Comparison of ENCODE assay signal across 10 cellular contexts in the genomic region with DNA sequence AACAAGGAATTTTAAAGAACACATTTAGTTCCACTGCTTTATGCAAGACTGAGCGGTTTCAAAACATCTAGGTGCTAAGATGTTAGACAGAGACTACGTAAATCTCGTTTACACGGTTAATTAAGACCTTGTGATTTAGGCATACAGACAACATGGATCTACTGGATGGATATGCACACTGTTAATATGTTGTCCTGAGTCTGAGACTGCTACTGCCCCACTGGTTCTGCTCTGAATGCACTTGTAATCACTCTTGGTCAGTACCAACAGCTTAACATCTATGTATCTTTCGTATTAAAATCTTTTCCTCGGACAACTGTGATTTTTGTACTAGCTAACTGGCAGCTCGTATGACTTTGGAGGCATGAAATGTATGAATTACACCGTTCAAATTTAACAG. TPM values are rescaled to one million over a fixed set of nuclear protein-coding genes. Genes with fewer than 3 reads are reported as not detected.
DNase-seq lines count a peak whose midpoint lies in the region; ATAC-seq and TF ChIP-seq lines count a peak whose summit lies in the region.
"Had no signal": no experiment of that assay in that cellular context is flagged by ENCODE, and none has a peak within 500 bp of the region (broad histone marks: within the 10 kb centered on the region; RNA-seq: fewer than 3 reads in every experiment).

No MANE protein-coding gene starts in this region.

- H3K4me3 ChIP-seq in AG04450 (ENCODE audit: low read depth, low read length) (peak overlapping the region; percentile 3; the same call in 1 of the 2 replicates), HEK293 (ENCODE audit: low read depth, low read length) (no peak overlapping the region), colonic mucosa (peak overlapping the region; percentile 91)
- H3K4me3 ChIP-seq: SK-N-MC had no signal

- CTCF ChIA-PET in AG04450 (lab: Charles Lee) (interaction anchor here (1.3 to 1.8 kb wide), 3 partner anchors 198 to 217 kb away, joined by 3 to 16 read pairs (median 10); no protein-coding TSS in a partner anchor), HEK293 (lab: Yijun Ruan, JAX) (interaction anchor here (1.6 to 2.7 kb wide), 3 partner anchors 13 to 198 kb away, joined by 3 to 18 read pairs (median 12); no protein-coding TSS in a partner anchor)

- peak overlapping the region in 1 of 2 donors; percentile 91 for H3K9ac ChIP-seq in colonic mucosa (ENCODE audit: low read depth in 2 of 2, low read length in 2 of 2)

- POLR2A ChIA-PET in AG04450 (lab: Yijun Ruan, JAX) (no interaction called here), HEK293 (lab: Yijun Ruan, JAX) (interaction anchor here (0.6 to 2.3 kb wide), 3 partner anchors 12 to 230 kb away, joined by 3 to 7 read pairs (median 5); no protein-coding TSS in a partner anchor)

- no peaks in the 10 kb centered on the region for H3K27me3 Mint-ChIP-seq in natural killer cell treated with Interleukin-12 subunit alpha and Interleukin-12 subunit beta and Interleukin-15 and Interleukin-18, amount 100 ng/mL, for 72 hours

- peaks cover 0 to 20% of the 10 kb centered on the region in 2 experiments; a peak in 1 of 3 replicates for H3K36me3 ChIP-seq in HEK293 (ENCODE audit: control insufficient read depth in 2 of 2, insufficient read depth in 1 of 2, low read length in 2 of 2)
- H3K36me3 ChIP-seq in colonic mucosa, result no peaks in the 10 kb centered on the region

- H3K9me3 ChIP-seq in AG04450 (ENCODE audit: control insufficient read depth, insufficient read depth, low read length), result no peaks in the 10 kb centered on the region; the same call in 1 of the 2 replicates
- H3K9me3 ChIP-seq in HEK293 (ENCODE audit: control insufficient read depth, insufficient read depth, low read depth, low read length), result no peaks in the 10 kb centered on the region
- H3K9me3 ChIP-seq in colonic mucosa, result no peaks in the 10 kb centered on the region

- no peak for ATAC-seq in natural killer cell treated with Interleukin-12 subunit alpha and Interleukin-12 subunit beta and Interleukin-15 and Interleukin-18, amount 100 ng/mL, for 72 hours
- ATAC-seq in HG03097 (IDR thresholded peaks at IDR 0.05; ENCODE audit: low FRiP score, unreplicated experiment), result no peak

- peaks cover 4% of the 10 kb centered on the region for H3K36me3 Mint-ChIP-seq in natural killer cell treated with Interleukin-12 subunit alpha and Interleukin-12 subunit beta and Interleukin-15 and Interleukin-18, amount 100 ng/mL, for 72 hours

- DNase-seq in AG04450 (ENCODE audit: low read depth, low spot score) (no peak), colonic mucosa (no peak), ACHN (no peak), GOT3 (lab: John Stamatoyannopoulos, UW) (no peak), hippocampal formation (lab: John Stamatoyannopoulos, UW) (no peak)
- no peak for DNase-seq in natural killer cell treated with Interleukin-12 subunit alpha and Interleukin-12 subunit beta and Interleukin-15 and Interleukin-18, amount 100 ng/mL, for 72 hours (ENCODE audit: low spot score)
- DNase-seq: KG1 had no signal

- H3K27me3 ChIP-seq in AG04450 (ENCODE audit: control insufficient read depth, insufficient read depth, low read length), result no peaks in the 10 kb centered on the region
- H3K27me3 ChIP-seq in colonic mucosa, result no peaks in the 10 kb centered on the region

- peaks cover 2% of the 10 kb centered on the region; the same call in 1 of the 2 replicates for H3K4me1 ChIP-seq in HEK293 (ENCODE audit: control insufficient read depth, insufficient read depth, low read length)
- H3K4me1 ChIP-seq in colonic mucosa, result no peaks in the 10 kb centered on the region

- peak overlapping the region; percentile 77 to 89 for H3K27ac Mint-ChIP-seq in natural killer cell treated with Interleukin-12 subunit alpha and Interleukin-12 subunit beta and Interleukin-15 and Interleukin-18, amount 100 ng/mL, for 72 hours

- H3K27ac ChIP-seq in AG04450 (ENCODE audit: low read depth, low read length) (no peak overlapping the region), HEK293 (ENCODE audit: extremely low read depth, low read depth, low read length) (no peak overlapping the region), colonic mucosa (no peak overlapping the region)
- H3K27ac ChIP-seq: SK-N-MC had no signal

- H3K4me1 Mint-ChIP-seq in natural killer cell treated with Interleukin-12 subunit alpha and Interleukin-12 subunit beta and Interleukin-15 and Interleukin-18, amount 100 ng/mL, for 72 hours (ENCODE audit: low read depth in 2 of 2), result peaks cover 44 to 61% of the 10 kb centered on the region in 2 donors

- TF ChIP-seq CTCF in AG04450 (IDR thresholded peaks at IDR 0.05; ENCODE audit: low read depth, low read length), result no peak
- no peak for TF ChIP-seq CTCF in HEK293 (tag by site-specific recombination; IDR thresholded peaks at IDR 0.05)
- no peak for TF ChIP-seq CTCF in colonic mucosa (IDR thresholded peaks at IDR 0.05)

- in situ Hi-C loops in ACHN (cut with HindIII; ENCODE audit: low pct_ligation_motif_present, low pct_unique_long_range_greater_than_20kb, low sequenced_read_pairs), result no loop called here

- intact Hi-C loops in colonic mucosa (cut with DNase I), result loop anchor here (5.0 kb wide), 1 partner anchor 199 kb away; no protein-coding TSS in a partner anchor

- H3K4me3 Mint-ChIP-seq in natural killer cell treated with Interleukin-12 subunit alpha and Interleukin-12 subunit beta and Interleukin-15 and Interleukin-18, amount 100 ng/mL, for 72 hours, result peak overlapping the region; percentile 95

- H3K9me3 Mint-ChIP-seq in natural killer cell treated with Interleukin-12 subunit alpha and Interleukin-12 subunit beta and Interleukin-15 and Interleukin-18, amount 100 ng/mL, for 72 hours, result no peaks in the 10 kb centered on the region

TF ChIP-seq in HEK293, 187 proteins besides CTCF, POLR2A, EP300 and RAD21:
- no peak for TF ChIP-seq TRIM28 (IDR thresholded peaks at IDR 0.05; ENCODE audit: borderline replicate concordance, low read length)
- TF ChIP-seq ZNF302 (tag by site-specific recombination; IDR thresholded peaks at IDR 0.05; ENCODE audit: low read depth), result no peak
- TF ChIP-seq ZNF560 (tag by site-specific recombination; IDR thresholded peaks at IDR 0.05; ENCODE audit: borderline replicate concordance), result no peak
- TF ChIP-seq, protein P1, sequence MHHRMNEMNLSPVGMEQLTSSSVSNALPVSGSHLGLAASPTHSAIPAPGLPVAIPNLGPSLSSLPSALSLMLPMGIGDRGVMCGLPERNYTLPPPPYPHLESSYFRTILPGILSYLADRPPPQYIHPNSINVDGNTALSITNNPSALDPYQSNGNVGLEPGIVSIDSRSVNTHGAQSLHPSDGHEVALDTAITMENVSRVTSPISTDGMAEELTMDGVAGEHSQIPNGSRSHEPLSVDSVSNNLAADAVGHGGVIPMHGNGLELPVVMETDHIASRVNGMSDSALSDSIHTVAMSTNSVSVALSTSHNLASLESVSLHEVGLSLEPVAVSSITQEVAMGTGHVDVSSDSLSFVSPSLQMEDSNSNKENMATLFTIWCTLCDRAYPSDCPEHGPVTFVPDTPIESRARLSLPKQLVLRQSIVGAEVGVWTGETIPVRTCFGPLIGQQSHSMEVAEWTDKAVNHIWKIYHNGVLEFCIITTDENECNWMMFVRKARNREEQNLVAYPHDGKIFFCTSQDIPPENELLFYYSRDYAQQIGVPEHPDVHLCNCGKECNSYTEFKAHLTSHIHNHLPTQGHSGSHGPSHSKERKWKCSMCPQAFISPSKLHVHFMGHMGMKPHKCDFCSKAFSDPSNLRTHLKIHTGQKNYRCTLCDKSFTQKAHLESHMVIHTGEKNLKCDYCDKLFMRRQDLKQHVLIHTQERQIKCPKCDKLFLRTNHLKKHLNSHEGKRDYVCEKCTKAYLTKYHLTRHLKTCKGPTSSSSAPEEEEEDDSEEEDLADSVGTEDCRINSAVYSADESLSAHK (tag by site-specific recombination; IDR thresholded peaks at IDR 0.05), result 0 out of 2 replicates have a peak, but pooled peaks have one; percentile 24
- no peak for TF ChIP-seq RBAK (tag by site-specific recombination; IDR thresholded peaks at IDR 0.05)
TF ChIP-seq in HEK293: peak in this region for 1.

RNA-seq across cellular contexts. Expression of a gene that starts 3.1 kb away (rescaled TPM):
- polyA plus RNA-seq in AG04450 (2011; rRNA removed), result 18.7 and 27.5 TPM in 2 replicates
- polyA minus RNA-seq in AG04450 (2011; rRNA and poly(A)+ RNA removed), result 6.0 and 9.7 TPM in 2 replicates
- 10 to 100 TPM; 43.5 to 77.1 TPM for total RNA-seq in colonic mucosa
- total RNA-seq in natural killer cell treated with Interleukin-12 subunit alpha and Interleukin-12 subunit beta and Interleukin-15 and Interleukin-18, amount 100 ng/mL, for 72 hours, result 10 to 100 TPM; 27.5 to 34.2 TPM
